18 cellular contexts compared by ENCODE assay signal in the genomic region with DNA sequence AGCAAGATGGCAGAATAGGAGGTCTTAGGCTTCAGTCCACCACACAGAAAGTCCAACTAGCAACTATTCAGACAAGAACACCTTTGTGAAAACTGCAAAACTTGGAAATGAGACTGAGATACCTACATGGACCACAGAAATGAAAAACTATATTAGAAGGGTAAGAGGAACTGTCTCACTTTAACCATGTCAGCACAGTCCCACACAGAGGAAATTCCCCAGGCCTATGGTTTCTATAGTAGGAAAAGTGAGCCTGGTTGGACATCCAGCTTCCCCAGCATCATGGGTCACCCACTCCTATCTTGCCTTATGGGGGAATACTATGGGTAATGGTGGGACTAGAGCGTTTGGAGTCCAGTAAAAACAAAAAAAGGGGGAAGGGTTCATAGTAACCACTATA. TPM values are rescaled to one million over a fixed set of nuclear protein-coding genes. Genes with fewer than 3 reads are reported as not detected.
DNase-seq lines count a peak whose midpoint lies in the region; ATAC-seq, FAIRE-seq and TF ChIP-seq lines count a peak whose summit lies in the region.
"Had no signal": no experiment of that assay in that cellular context is flagged by ENCODE, and none has a peak within 500 bp of the region (broad histone marks: within the 10 kb centered on the region; RNA-seq: fewer than 3 reads in every experiment).

No MANE protein-coding gene starts in this region.

- no peaks in the 10 kb centered on the region for H3K4me1 ChIP-seq in GM12878 (ENCODE audit: control insufficient read depth, insufficient read depth, low read length)
- H3K4me1 ChIP-seq: A549 had no signal

- no peaks in the 10 kb centered on the region; the same call in 1 of the 3 replicates for H3K9me3 ChIP-seq in GM12878 (replicated peaks; ENCODE audit: control insufficient read depth, insufficient read depth, low read length)

- no peak overlapping the region for H3K4me2 ChIP-seq in GM12878 (ENCODE audit: control insufficient read depth, insufficient read depth)
- H3K4me2 ChIP-seq: A549 had no signal

- CTCF ChIA-PET in GM12878 (lab: Yijun Ruan, JAX) = interaction anchor here (1.0 to 1.4 kb wide), 2 partner anchors 9 to 255 kb away, joined by 3 read pairs; no protein-coding TSS in a partner anchor

- WGBS in GM12878 (ENCODE audit: insufficient coverage, insufficient replicate concordance, low lambda C conversion rate, missing lambda C conversion rate) = 36% methylated on average over 1 of the region's 1 CpG

- DNase-seq in activated naive CD4-positive, alpha-beta T cell treated with anti-CD3 and anti-CD28 coated beads, Interleukin-2, amount 50 U/mL, for 16 hours = no peak
- DNase-seq in GM12878 (ENCODE audit: low read depth, low spot score) (no peak), SIG-M5 treated with dmso at 0.1 percent for 504 hours (lab: John Stamatoyannopoulos, UW; ENCODE audit: unreplicated experiment) (no peak), 8988T (no peak)
- DNase-seq in stimulated activated effector memory CD8-positive, alpha-beta T cell treated with anti-CD3 and anti-CD28 coated beads, Interleukin-12 subunit alpha, Interleukin-12 subunit beta, amount 100 ng/mL, for 72 hours (ENCODE audit: low spot score in 2 of 2) = no peak
- DNase-seq: COR-L47, DMS153, H7, NCI-H1436, NCI-H2081, NCI-H510A treated with DMSO at 0.1 percent for 48 hours had no signal

- H3K27ac Mint-ChIP-seq in activated naive CD4-positive, alpha-beta T cell treated with anti-CD3 and anti-CD28 coated beads, Interleukin-2, amount 50 U/mL, for 24 hours = peak overlapping the region; percentile 37
- no peak overlapping the region for H3K27ac Mint-ChIP-seq in stimulated activated effector memory CD8-positive, alpha-beta T cell treated with anti-CD3 and anti-CD28 coated beads, Interleukin-12 subunit alpha, Interleukin-12 subunit beta, amount 100 ng/mL, for 72 hours
- H3K27ac Mint-ChIP-seq: IgD-negative memory B cell had no signal

- RAD21 ChIA-PET in GM12878 (lab: Charles Lee; ENCODE audit: unreplicated experiment) = interaction anchor here (0.6 kb wide), 1 partner anchor 19 kb away, joined by 3 read pairs; no protein-coding TSS in a partner anchor

- H2AFZ ChIP-seq in GM12878 (ENCODE audit: control insufficient read depth, low read depth, low read length) = no peak overlapping the region

- H3K36me3 ChIP-seq in GM12878 (ENCODE audit: control insufficient read depth in 2 of 2, insufficient read depth in 2 of 2, low read length in 1 of 2) = no peaks in the 10 kb centered on the region

- ATAC-seq in HG02798 (IDR thresholded peaks at IDR 0.05; ENCODE audit: poor library complexity, unreplicated experiment) (peak; percentile 33), GM12878 (peak; percentile 62), HG02840 (IDR thresholded peaks at IDR 0.05; ENCODE audit: low FRiP score, unreplicated experiment) (no peak)
- peak; percentile 19 for ATAC-seq in stimulated activated effector memory CD8-positive, alpha-beta T cell treated with anti-CD3 and anti-CD28 coated beads, Interleukin-12 subunit alpha, Interleukin-12 subunit beta, amount 100 ng/mL, for 72 hours
- ATAC-seq: A549 had no signal

- no peak for TF ChIP-seq RAD21 in GM12878 (IDR thresholded peaks at IDR 0.05; ENCODE audit: insufficient read depth, low read depth, low read length)

- H3K79me2 ChIP-seq in GM12878 (ENCODE audit: control insufficient read depth, insufficient read depth, low read length) = no peaks in the 10 kb centered on the region

- H3K4me1 Mint-ChIP-seq in activated naive CD4-positive, alpha-beta T cell treated with anti-CD3 and anti-CD28 coated beads, Interleukin-2, amount 50 U/mL, for 24 hours = peaks cover 31% of the 10 kb centered on the region
- H3K4me1 Mint-ChIP-seq in stimulated activated effector memory CD8-positive, alpha-beta T cell treated with anti-CD3 and anti-CD28 coated beads, Interleukin-12 subunit alpha, Interleukin-12 subunit beta, amount 100 ng/mL, for 72 hours = peaks cover 32% of the 10 kb centered on the region
- H3K4me1 Mint-ChIP-seq: IgD-negative memory B cell had no signal

- H3K4me3 ChIP-seq in GM12878 = no peak overlapping the region
- H3K4me3 ChIP-seq: A549 had no signal

- SMC1A ChIA-PET in GM12878 (lab: Charles Lee; ENCODE audit: uncharacterized antibody, unreplicated experiment) = interaction anchor here (1.1 to 2.2 kb wide), 6 partner anchors 10 to 255 kb away, joined by 3 to 9 read pairs (median 6); no protein-coding TSS in a partner anchor

- no peaks in the 10 kb centered on the region for H3K9me3 Mint-ChIP-seq in activated naive CD4-positive, alpha-beta T cell treated with anti-CD3 and anti-CD28 coated beads, Interleukin-2, amount 50 U/mL, for 24 hours
- H3K9me3 Mint-ChIP-seq in stimulated activated effector memory CD8-positive, alpha-beta T cell treated with anti-CD3 and anti-CD28 coated beads, Interleukin-12 subunit alpha, Interleukin-12 subunit beta, amount 100 ng/mL, for 72 hours = peaks cover 2% of the 10 kb centered on the region

- in situ Hi-C loops in GM12878 (cut with MboI) = no loop called here

- no peak overlapping the region for H3K4me3 Mint-ChIP-seq in activated naive CD4-positive, alpha-beta T cell treated with anti-CD3 and anti-CD28 coated beads, Interleukin-2, amount 50 U/mL, for 24 hours
- peak overlapping the region; percentile 6 for H3K4me3 Mint-ChIP-seq in stimulated activated effector memory CD8-positive, alpha-beta T cell treated with anti-CD3 and anti-CD28 coated beads, Interleukin-12 subunit alpha, Interleukin-12 subunit beta, amount 100 ng/mL, for 72 hours
- H3K4me3 Mint-ChIP-seq: CD14-positive monocyte, IgD-negative memory B cell had no signal

- POLR2A ChIA-PET in GM12878 (lab: Charles Lee) = interaction anchor here (1.1 to 1.2 kb wide), 2 partner anchors 24 to 253 kb away, joined by 3 read pairs; no protein-coding TSS in a partner anchor

- no peak overlapping the region for H3K9ac ChIP-seq in GM12878 (ENCODE audit: control insufficient read depth, insufficient read depth, low read length)

- intact Hi-C loops in GM12878 (cut with micrococcal nuclease; ENCODE audit: unreplicated experiment) = no loop called here

- no peaks in the 10 kb centered on the region for H4K20me1 ChIP-seq in GM12878 (ENCODE audit: control insufficient read depth, insufficient read depth)

- FAIRE-seq in GM12878 (lab: Jason Lieb, UNC) = peak; percentile 35
- FAIRE-seq: A549, RCC 7860 had no signal

- TF ChIP-seq POLR2A in GM12878 (IDR thresholded peaks at IDR 0.05; ENCODE audit: low read depth, low read length) = no peak

- TF ChIP-seq EP300 in GM12878 (IDR thresholded peaks at IDR 0.05; ENCODE audit: borderline replicate concordance in 1 of 2, control insufficient read depth in 1 of 2, low read depth in 2 of 2, low read length in 2 of 2) = no peak

- TF ChIP-seq CTCF in GM12878 (IDR thresholded peaks at IDR 0.05 in 2 of 3, conservative IDR thresholded peaks at IDR 0.05 in 1 of 3; ENCODE audit: control insufficient read depth in 2 of 3, extremely low read depth in 1 of 3, insufficient read depth in 1 of 3, low read depth in 3 of 3, low read length in 3 of 3) = no peak

- peaks cover 2% of the 10 kb centered on the region for H3K27me3 Mint-ChIP-seq in activated naive CD4-positive, alpha-beta T cell treated with anti-CD3 and anti-CD28 coated beads, Interleukin-2, amount 50 U/mL, for 24 hours
- H3K27me3 Mint-ChIP-seq: IgD-negative memory B cell had no signal

- BruUV-seq in GM12878 (replicated peaks; lab: Mats Ljungman, UMichigan) = no TSS peak

- H3K27ac ChIP-seq in GM12878 (ENCODE audit: control insufficient read depth, insufficient read depth) = no peak overlapping the region
- H3K27ac ChIP-seq: A549 had no signal

- no peaks in the 10 kb centered on the region for H3K27me3 ChIP-seq in GM12878 (replicated peaks in 1 of 2; ENCODE audit: control insufficient read depth in 2 of 2, insufficient read depth in 2 of 2, low read length in 1 of 2)

- no peaks in the 10 kb centered on the region for H3K36me3 Mint-ChIP-seq in activated naive CD4-positive, alpha-beta T cell treated with anti-CD3 and anti-CD28 coated beads, Interleukin-2, amount 50 U/mL, for 24 hours
- H3K36me3 Mint-ChIP-seq in stimulated activated effector memory CD8-positive, alpha-beta T cell treated with anti-CD3 and anti-CD28 coated beads, Interleukin-12 subunit alpha, Interleukin-12 subunit beta, amount 100 ng/mL, for 72 hours = no peaks in the 10 kb centered on the region
- H3K36me3 Mint-ChIP-seq: CD14-positive monocyte had no signal

TF ChIP-seq in GM12878, 131 proteins besides CTCF, POLR2A, EP300 and RAD21 (continues in another document):
- TF ChIP-seq, protein P1, sequence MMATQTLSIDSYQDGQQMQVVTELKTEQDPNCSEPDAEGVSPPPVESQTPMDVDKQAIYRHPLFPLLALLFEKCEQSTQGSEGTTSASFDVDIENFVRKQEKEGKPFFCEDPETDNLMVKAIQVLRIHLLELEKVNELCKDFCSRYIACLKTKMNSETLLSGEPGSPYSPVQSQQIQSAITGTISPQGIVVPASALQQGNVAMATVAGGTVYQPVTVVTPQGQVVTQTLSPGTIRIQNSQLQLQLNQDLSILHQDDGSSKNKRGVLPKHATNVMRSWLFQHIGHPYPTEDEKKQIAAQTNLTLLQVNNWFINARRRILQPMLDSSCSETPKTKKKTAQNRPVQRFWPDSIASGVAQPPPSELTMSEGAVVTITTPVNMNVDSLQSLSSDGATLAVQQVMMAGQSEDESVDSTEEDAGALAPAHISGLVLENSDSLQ (IDR thresholded peaks at IDR 0.05) = no peak
- no peak for TF ChIP-seq ZNF207 (IDR thresholded peaks at IDR 0.05; ENCODE audit: borderline replicate concordance)
- no peak for TF ChIP-seq SIN3A (IDR thresholded peaks at IDR 0.05; ENCODE audit: low read depth, low read length)
- no peak for TF ChIP-seq PAX5 (IDR thresholded peaks at IDR 0.05; ENCODE audit: borderline replicate concordance, low read depth, low read length)

RNA-seq across cellular contexts. Expression of a gene that starts 38.8 kb away (rescaled TPM):
- total RNA-seq in GM12878 (2013; cell fraction: nucleolus; rRNA removed) = 302 and 310 TPM in 2 replicates
- 93.1 and 103 TPM in 2 replicates for total RNA-seq in GM12878 (2014; rRNA removed)
- total RNA-seq in GM12878 (2014; rRNA removed; fragmentation: Illumina TruSeq; extraction: Trizol) = 75.8 and 82.5 TPM in 2 replicates
- total RNA-seq in GM12878 (2021) = 110 and 118 TPM in 2 replicates
- 7.2 TPM for polyA plus RNA-seq in GM12878 (2011; ENCODE audit: low read depth)
- polyA plus RNA-seq in GM12878 (2011; rRNA removed) = 42.9 and 51.2 TPM in 2 replicates
- 35.1 and 36.3 TPM in 2 replicates for polyA plus RNA-seq in GM12878 (2011; cell fraction: cytosol; rRNA removed)
- 48.6 and 53.0 TPM in 2 replicates for polyA plus RNA-seq in GM12878 (2011; cell fraction: nucleus; rRNA removed)
- polyA plus RNA-seq in GM12878 (2012) = 11.0 and 14.3 TPM in 2 replicates
- 47.3 and 58.1 TPM in 2 replicates for polyA plus RNA-seq in GM12878 (2014; fragmentation: Illumina TruSeq; extraction: Trizol)
- 10 to 100 TPM in 1 of 2 experiments, 1 to 10 TPM in 1; 8.0 to 16.8 TPM for polyA plus RNA-seq in GM12878 (2014; fragmentation: Nextera tagmentation; extraction: Ambion mirVana)
- polyA plus RNA-seq in GM12878 (2014; rRNA removed) = 30.1 and 30.7 TPM in 2 replicates
- 10 to 100 TPM; 44.3 to 53.4 TPM for polyA plus RNA-seq in GM12878 (2016; fragmentation: Nextera tagmentation; extraction: Ambion mirVana)
- 113 and 159 TPM in 2 replicates for polyA minus RNA-seq in GM12878 (2011; rRNA and poly(A)+ RNA removed)
- 72.0 and 108 TPM in 2 replicates for polyA minus RNA-seq in GM12878 (2011; cell fraction: cytosol; rRNA and poly(A)+ RNA removed)
- 94.3 and 203 TPM in 2 replicates for polyA minus RNA-seq in GM12878 (2011; cell fraction: nucleus; rRNA and poly(A)+ RNA removed)
